ENCODE assay signal across 19 cellular contexts in the genomic region with DNA sequence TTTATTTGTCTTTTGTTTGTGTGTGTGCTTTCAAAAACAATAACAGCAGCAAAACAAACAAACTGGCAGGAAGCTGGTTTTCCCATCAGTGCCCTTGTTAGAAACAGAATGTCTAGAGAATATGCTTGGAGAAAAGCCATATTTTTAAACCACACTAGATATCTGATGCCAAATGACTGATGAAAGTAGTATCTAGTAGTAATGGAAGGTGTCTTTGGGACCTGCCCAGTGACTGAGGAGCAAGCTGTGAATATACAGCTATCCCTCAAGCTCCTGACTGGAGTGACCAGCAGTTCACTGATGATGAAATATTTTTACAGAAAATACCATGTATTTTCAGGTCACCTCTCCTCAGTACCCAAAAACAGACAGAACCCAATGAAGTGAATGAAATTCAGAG. TPM values are rescaled to one million over a fixed set of nuclear protein-coding genes. Genes with fewer than 3 reads are reported as not detected.
DNase-seq lines count a peak whose midpoint lies in the region; ATAC-seq and TF ChIP-seq lines count a peak whose summit lies in the region.
"Had no signal": no experiment of that assay in that cellular context is flagged by ENCODE, and none has a peak within 500 bp of the region (broad histone marks: within the 10 kb centered on the region; RNA-seq: fewer than 3 reads in every experiment).

No MANE protein-coding gene starts in this region.

- peaks cover 9% of the 10 kb centered on the region; the same call in 1 of the 2 replicates for H4K20me1 ChIP-seq in GM23338 (replicated peaks; ENCODE audit: insufficient read depth)
- no peaks in the 10 kb centered on the region for H4K20me1 ChIP-seq in neural progenitor cell (ENCODE audit: low read depth)

- H3K4me3 ChIP-seq in AG09309 (ENCODE audit: control insufficient read depth, low read depth, low read length) (peak overlapping the region; percentile 41), GM23338 (no peak overlapping the region), neural progenitor cell (no peak overlapping the region)
- H3K4me3 ChIP-seq: adrenal gland had no signal

- H3K4me2 ChIP-seq in GM23338 (no peak overlapping the region), neural progenitor cell (no peak overlapping the region)

- H3K27ac ChIP-seq in GM23338 (ENCODE audit: low read depth) (no peak overlapping the region), cingulate gyrus (ENCODE audit: low read depth, low read length) (peak overlapping the region; percentile 88), neural progenitor cell (no peak overlapping the region)
- H3K27ac ChIP-seq: adrenal gland, C4-2B, thoracic aorta had no signal

- H3K9me3 ChIP-seq in neural progenitor cell (ENCODE audit: low read depth), result no peaks in the 10 kb centered on the region
- H3K9me3 ChIP-seq: adrenal gland, thoracic aorta had no signal

- H3K9ac ChIP-seq in neural progenitor cell, result no peak overlapping the region

- peaks cover 84% of the 10 kb centered on the region for H3K27me3 ChIP-seq in GM23338 (ENCODE audit: insufficient read depth)
- peaks cover 98% of the 10 kb centered on the region for H3K27me3 ChIP-seq in neural progenitor cell

- H3F3A ChIP-seq in GM23338 (replicated peaks; ENCODE audit: low read depth) (0 out of 2 replicates have a peak, but pooled peaks cover 3% of the 10 kb centered on the region), neural progenitor cell (ENCODE audit: low read depth) (no peaks in the 10 kb centered on the region)

- DNase-seq in AG09309 (ENCODE audit: low read depth) (no peak), GM23338 (ENCODE audit: low spot score) (no peak), neural progenitor cell (ENCODE audit: low spot score) (no peak), HFFc6 (no peak), NCI-H128 (lab: John Stamatoyannopoulos, UW; ENCODE audit: unreplicated experiment) (no peak)
- DNase-seq: activated CD8-positive, alpha-beta T cell treated with anti-CD3 and anti-CD28 coated beads for 36 hours; adrenal gland; cortex of kidney; DND-41; Kasumi-1; naive B cell; NCI-H187 treated with DMSO at 0.1 percent for 48 hours; NCI-H526 had no signal

- H3K27ac Mint-ChIP-seq in GM23338 (no peak overlapping the region), neural progenitor cell (no peak overlapping the region), HFFc6 (no peak overlapping the region)
- H3K27ac Mint-ChIP-seq: activated CD8-positive, alpha-beta T cell treated with anti-CD3 and anti-CD28 coated beads for 36 hours; activated T-helper 1 cell treated with anti-CD3 and anti-CD28 coated beads, Interleukin-12 subunit alpha, Interleukin-12 subunit beta, Interleukin-2, Interleukin-4 antibody, amounts not matched to agents 30 ng/mL and 10 ng/mL and 1 ng/mL, durations not matched to agents 14 hours and 24 hours and 36 hours; naive B cell had no signal

- no peaks in the 10 kb centered on the region for H3K36me3 Mint-ChIP-seq in GM23338 (ENCODE audit: low read depth)
- H3K36me3 Mint-ChIP-seq in neural progenitor cell, result no peaks in the 10 kb centered on the region
- H3K36me3 Mint-ChIP-seq in HFFc6 (ENCODE audit: low read depth), result no peaks in the 10 kb centered on the region; the same call in 1 of the 2 replicates
- H3K36me3 Mint-ChIP-seq: naive B cell had no signal

- no peaks in the 10 kb centered on the region for H3K9me2 ChIP-seq in GM23338 (ENCODE audit: insufficient read depth)

- H2AFZ ChIP-seq in GM23338 (no peak overlapping the region), neural progenitor cell (replicated peaks) (no peak overlapping the region)

- H3K36me3 ChIP-seq in GM23338 (ENCODE audit: insufficient read depth), result no peaks in the 10 kb centered on the region
- H3K36me3 ChIP-seq in neural progenitor cell, result no peaks in the 10 kb centered on the region
- H3K36me3 ChIP-seq: adrenal gland, thoracic aorta had no signal

- ATAC-seq in GM23338 (no peak), HG02885 (IDR thresholded peaks at IDR 0.05; ENCODE audit: poor library complexity, unreplicated experiment) (no peak), HG03025 (IDR thresholded peaks at IDR 0.05; ENCODE audit: low FRiP score, unreplicated experiment) (no peak)
- ATAC-seq: activated CD8-positive, alpha-beta T cell treated with anti-CD3 and anti-CD28 coated beads for 36 hours had no signal

- H3K4me3 Mint-ChIP-seq in GM23338 (peak overlapping the region; percentile 91; the same call in 2 of the 3 replicates), neural progenitor cell (peak overlapping the region; percentile 91), HFFc6 (no peak overlapping the region; the same call in 1 of the 2 replicates)
- H3K4me3 Mint-ChIP-seq: activated CD8-positive, alpha-beta T cell treated with anti-CD3 and anti-CD28 coated beads for 36 hours; activated T-helper 1 cell treated with anti-CD3 and anti-CD28 coated beads, Interleukin-12 subunit alpha, Interleukin-12 subunit beta, Interleukin-2, Interleukin-4 antibody, amounts not matched to agents 30 ng/mL and 10 ng/mL and 1 ng/mL, durations not matched to agents 14 hours and 24 hours and 36 hours had no signal

- peaks cover 50% of the 10 kb centered on the region for H3K27me3 Mint-ChIP-seq in GM23338 (ENCODE audit: insufficient read depth, low read depth, poor library complexity)
- H3K27me3 Mint-ChIP-seq in neural progenitor cell (ENCODE audit: insufficient read depth, low read depth), result peaks cover 33% of the 10 kb centered on the region
- H3K27me3 Mint-ChIP-seq in HFFc6 (ENCODE audit: insufficient read depth), result peaks cover 5% of the 10 kb centered on the region; the same call in 1 of the 2 replicates

- H3K9me3 Mint-ChIP-seq in GM23338, result no peaks in the 10 kb centered on the region; the same call in 2 of the 3 replicates
- no peaks in the 10 kb centered on the region for H3K9me3 Mint-ChIP-seq in neural progenitor cell
- H3K9me3 Mint-ChIP-seq in HFFc6, result peaks cover 6% of the 10 kb centered on the region; the same call in 1 of the 2 replicates
- H3K9me3 Mint-ChIP-seq: activated CD8-positive, alpha-beta T cell treated with anti-CD3 and anti-CD28 coated beads for 36 hours; activated T-helper 1 cell treated with anti-CD3 and anti-CD28 coated beads, Interleukin-12 subunit alpha, Interleukin-12 subunit beta, Interleukin-2, Interleukin-4 antibody, amounts not matched to agents 30 ng/mL and 10 ng/mL and 1 ng/mL, durations not matched to agents 14 hours and 24 hours and 36 hours had no signal

- H3K4me1 Mint-ChIP-seq in GM23338 (peaks cover 2% of the 10 kb centered on the region), neural progenitor cell (peaks cover 22% of the 10 kb centered on the region), HFFc6 (ENCODE audit: low read depth) (no peaks in the 10 kb centered on the region)

- H3K79me2 ChIP-seq in GM23338 (replicated peaks; ENCODE audit: insufficient read depth), result no peaks in the 10 kb centered on the region
- H3K79me2 ChIP-seq in neural progenitor cell (ENCODE audit: low read depth), result no peaks in the 10 kb centered on the region

- H3K4me1 ChIP-seq in GM23338 (ENCODE audit: insufficient read depth), result peaks cover 7% of the 10 kb centered on the region; the same call in 1 of the 2 replicates
- H3K4me1 ChIP-seq in neural progenitor cell, result no peaks in the 10 kb centered on the region
- H3K4me1 ChIP-seq: adrenal gland had no signal

- TF ChIP-seq CTCF in AG09309 (IDR thresholded peaks at IDR 0.05; ENCODE audit: control insufficient read depth, insufficient read depth, low read depth, low read length, missing control alignments) (no peak), GM23338 (conservative IDR thresholded peaks at IDR 0.05; ENCODE audit: low read depth in 2 of 2) (no peak), neural progenitor cell (IDR thresholded peaks at IDR 0.05) (no peak), HFFc6 (IDR thresholded peaks at IDR 0.05) (no peak)

TF ChIP-seq in GM23338, 12 proteins besides CTCF, POLR2A, EP300 and RAD21:
- no peak for TF ChIP-seq EZH2phosphoT487 (IDR thresholded peaks at IDR 0.05; ENCODE audit: unreplicated experiment)
- TF ChIP-seq EZH2 (IDR thresholded peaks at IDR 0.05; ENCODE audit: low read depth, unreplicated experiment), result peak; percentile 2

RNA-seq across cellular contexts. Expression of gene PDE1C, which starts 1.0 kb away (rescaled TPM):
- total RNA-seq in GM23338 (2014; rRNA removed; shearing (Covaris generic)), result 0.28 and 0.74 TPM in 2 replicates
- not detected in 2 replicates for polyA plus RNA-seq in GM23338 (2016; fragmentation: Nextera tagmentation; extraction: Ambion mirVana)
- 0.54 and 0.56 TPM in 2 replicates for total RNA-seq in neural progenitor cell (ENCODE audit: low replicate concordance)
- total RNA-seq in HFFc6 (2021; fragmentation: NEBNext Ultra II Directional; extraction: Animal tissue kit (Norgen Biotek cat#: 25700)), result 1 to 10 TPM in 4 of 6 experiments, under 1 TPM in 2; 0.19 to 1.9 (median 1.2) TPM
- total RNA-seq: activated CD8-positive, alpha-beta T cell treated with anti-CD3 and anti-CD28 coated beads for 36 hours; activated T-helper 1 cell treated with anti-CD3 and anti-CD28 coated beads, Interleukin-12 subunit alpha, Interleukin-12 subunit beta, Interleukin-2, Interleukin-4 antibody, amounts not matched to agents 30 ng/mL and 10 ng/mL and 1 ng/mL, durations not matched to agents 14 hours and 24 hours and 36 hours had no signal
